ENCODE assay signal across 1 cellular context in genomic region chr2:200820573-200820972, GRCh38.
TF ChIP-seq lines count a peak whose summit lies in the region.

No MANE protein-coding gene starts in this region.

TF ChIP-seq in HepG2, 621 proteins besides CTCF, POLR2A, EP300 and RAD21:
- TF ChIP-seq PAF1 (CRISPR knock-in tag; IDR thresholded peaks at IDR 0.05) (0 out of 2 replicates have a peak, but pooled peaks have one; percentile 27), MNT (IDR thresholded peaks at IDR 0.05) (no peak)
